Comparison of ENCODE assay signal across 1 cellular context in the genomic region with DNA sequence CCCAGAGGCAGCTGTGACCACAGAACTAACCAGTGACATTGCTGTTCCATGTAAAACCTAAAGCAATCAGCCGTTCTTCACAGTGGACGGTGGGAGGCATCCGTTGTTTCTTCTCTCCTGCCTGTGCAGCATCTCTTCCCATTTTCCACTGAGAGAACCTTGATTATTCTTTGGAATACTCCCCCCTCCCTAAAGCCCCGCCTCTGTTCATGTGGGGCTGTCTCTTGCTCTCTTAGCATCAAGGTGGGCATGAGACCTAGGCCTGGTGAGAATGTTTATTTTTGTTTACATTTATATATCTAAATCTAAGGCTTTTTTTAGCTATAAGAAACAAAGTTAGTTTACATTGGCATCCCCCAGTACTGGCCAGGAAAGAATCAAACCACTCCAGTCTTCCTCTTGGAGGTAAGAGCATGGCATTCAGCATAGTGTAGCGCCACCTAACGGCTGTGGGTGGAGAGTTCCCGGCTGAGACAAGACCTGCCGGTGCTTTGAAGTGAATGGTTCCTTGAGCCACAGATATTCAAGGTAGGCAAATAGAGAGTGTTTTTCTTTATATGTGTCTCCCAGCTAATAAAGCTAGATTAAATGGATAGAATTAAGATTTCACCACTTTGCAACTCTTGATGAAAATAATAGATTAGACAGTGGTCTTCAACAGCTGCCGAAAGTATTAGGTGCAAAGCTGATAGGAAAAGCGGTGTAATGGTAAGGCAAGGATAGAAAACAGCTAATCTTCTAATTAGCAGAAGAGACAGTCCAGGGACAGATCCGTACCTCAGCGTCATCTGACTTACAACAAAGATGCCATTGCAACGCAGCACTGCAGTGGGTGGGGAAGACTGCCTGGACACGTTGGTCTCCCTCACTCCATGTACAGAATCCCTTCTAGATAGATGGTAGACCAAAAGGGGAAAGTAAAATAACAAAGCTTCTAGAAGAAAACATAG.
TF ChIP-seq lines count a peak whose summit lies in the region.

No MANE protein-coding gene starts in this region.

TF ChIP-seq in GM23338, 12 proteins besides CTCF, POLR2A, EP300 and RAD21 (continued from another document):
- TF ChIP-seq ETS1 (IDR thresholded peaks at IDR 0.05) (no peak), JUNB (IDR thresholded peaks at IDR 0.05; ENCODE audit: unreplicated experiment) (no peak), STAT1 (IDR thresholded peaks at IDR 0.05; ENCODE audit: unreplicated experiment) (no peak), ZNF114 (CRISPR knock-in tag; IDR thresholded peaks at IDR 0.05) (no peak), EZH2 (IDR thresholded peaks at IDR 0.05; ENCODE audit: low read depth, unreplicated experiment) (no peak), ZNF462 (CRISPR knock-in tag; IDR thresholded peaks at IDR 0.05) (no peak), EZH2phosphoT487 (IDR thresholded peaks at IDR 0.05; ENCODE audit: unreplicated experiment) (no peak)
TF ChIP-seq in GM23338: peak in this region for 0.
